11 cellular contexts compared by ENCODE assay signal in the genomic region with DNA sequence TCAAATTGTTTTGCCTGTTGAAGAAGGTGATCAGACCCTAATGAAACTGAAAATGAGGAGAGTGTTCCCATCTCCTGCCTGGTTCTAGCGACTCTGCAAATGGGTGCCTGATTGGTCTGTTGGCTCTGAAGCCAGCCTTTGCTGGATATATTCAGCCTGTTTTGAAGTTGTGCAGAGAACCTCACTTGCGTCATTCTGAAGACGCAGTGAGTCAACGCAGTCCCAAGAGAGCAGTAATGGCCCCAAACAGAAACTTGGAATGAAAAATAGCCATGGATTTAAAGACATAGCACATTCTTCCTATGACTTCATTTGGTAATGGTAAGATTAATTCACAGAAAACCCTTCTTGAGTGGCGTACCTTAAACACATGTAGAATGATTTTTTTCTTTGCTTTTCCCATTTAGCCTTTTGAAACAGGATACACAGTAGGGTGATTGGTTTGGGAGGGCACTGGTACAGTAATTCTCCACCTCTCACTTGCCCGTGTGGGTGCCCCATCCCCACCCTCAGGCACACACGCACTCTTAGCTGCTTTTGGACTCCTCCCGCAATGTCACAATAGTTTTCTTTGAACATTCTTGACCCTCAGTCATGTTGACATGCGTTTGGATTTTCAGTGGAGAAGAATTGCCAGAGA. TPM values are rescaled to one million over a fixed set of nuclear protein-coding genes. Genes with fewer than 3 reads are reported as not detected.
DNase-seq lines count a peak whose midpoint lies in the region; ATAC-seq, FAIRE-seq and TF ChIP-seq lines count a peak whose summit lies in the region.
"Had no signal": no experiment of that assay in that cellular context is flagged by ENCODE, and none has a peak within 500 bp of the region (broad histone marks: within the 10 kb centered on the region; RNA-seq: fewer than 3 reads in every experiment).

No MANE protein-coding gene starts in this region.

- H3K36me3 ChIP-seq in HAP-1 (replicated peaks) (no peaks in the 10 kb centered on the region), adrenal gland (replicated peaks in 1 of 2) (no peaks in the 10 kb centered on the region)

- H3K27ac ChIP-seq in adrenal gland (peak overlapping the region; percentile 33 to 86 (median 64)), right cardiac atrium (ENCODE audit: low read length) (peak overlapping the region; percentile 86)
- H3K27ac ChIP-seq: HL-60 had no signal

- no peak overlapping the region for H3K4me3 ChIP-seq in HAP-1
- peak overlapping the region in 1 of 4 donors; percentile 35 for H3K4me3 ChIP-seq in adrenal gland
- no peak overlapping the region for H3K4me3 ChIP-seq in right cardiac atrium (ENCODE audit: low read length)

- peak; percentile 16 to 35 for DNase-seq in HAP-1 (ENCODE audit: low spot score in 2 of 2)
- DNase-seq in adrenal gland = peak; percentile 46 to 85 (median 72)
- peak; percentile 73 to 83 (median 74) for DNase-seq in right cardiac atrium
- DNase-seq in stromal cell of bone marrow (ENCODE audit: low read depth) = peak; percentile 99
- no peak for DNase-seq in GM19239 (ENCODE audit: insufficient read length, low spot score)
- no peak for DNase-seq in GM19240 (ENCODE audit: insufficient read length, low spot score)
- no peak for DNase-seq in NCI-H2227 (lab: John Stamatoyannopoulos, UW; ENCODE audit: unreplicated experiment)
- DNase-seq in stimulated activated CD4-positive, alpha-beta T cell treated with anti-CD3 and anti-CD28 coated beads, Interleukin-12 subunit alpha, Interleukin-12 subunit beta, amount 100 ng/mL, for 4 hours = no peak

- H3K27me3 ChIP-seq in HAP-1 (ENCODE audit: low read depth) (no peaks in the 10 kb centered on the region), adrenal gland (no peaks in the 10 kb centered on the region), right cardiac atrium (ENCODE audit: control insufficient read depth, insufficient read depth) (no peaks in the 10 kb centered on the region)

- H3K4me1 ChIP-seq in HAP-1 (peaks cover 7% of the 10 kb centered on the region), adrenal gland (replicated peaks in 1 of 2) (peaks cover 6 to 39% of the 10 kb centered on the region in 2 donors), right cardiac atrium (ENCODE audit: control insufficient read depth, insufficient read depth, low read length) (peaks cover 9% of the 10 kb centered on the region)

- WGBS in adrenal gland, 4 donors = 40 to 55% (median 47%) methylated on average over 9 of the region's 9 CpGs
- WGBS in right cardiac atrium = 43% methylated on average over 9 of the region's 9 CpGs

- no peak for TF ChIP-seq CTCF in adrenal gland (IDR thresholded peaks at IDR 0.05)

- in situ Hi-C loops in HAP-1 (cut with MboI; ENCODE audit: low sequenced_read_pairs) = no loop called here

- no peak for FAIRE-seq in GM19239 (lab: Jason Lieb, UNC)
- FAIRE-seq: colon, GM18507 had no signal

- H3K9me3 ChIP-seq in HAP-1 = no peaks in the 10 kb centered on the region
- H3K9me3 ChIP-seq in adrenal gland (replicated peaks in 1 of 3) = no peaks in the 10 kb centered on the region
- H3K9me3 ChIP-seq in right cardiac atrium (ENCODE audit: control insufficient read depth, low read length) = no peaks in the 10 kb centered on the region

- intact Hi-C loops in adrenal gland (cut with DNase I) (no loop called here), right cardiac atrium (cut with DNase I) (loop anchor here in 1 of 4 donors (5.0 kb wide), 1 partner anchor 51 kb away; no protein-coding TSS in a partner anchor)

- ATAC-seq in right cardiac atrium = peak; percentile 93

- peak; percentile 39 to 68 for TF ChIP-seq POLR2A in adrenal gland (IDR thresholded peaks at IDR 0.05)

RNA-seq across cellular contexts. Expression of a gene that starts 54.1 kb away (rescaled TPM):
- total RNA-seq in adrenal gland (10 to 100 TPM; 32.2 to 83.2 (median 55.9) TPM), right cardiac atrium (10 to 100 TPM; 32.9 to 48.2 (median 41.9) TPM)
- polyA plus RNA-seq in adrenal gland (10 to 100 TPM; 30.0 to 52.1 (median 33.6) TPM), right cardiac atrium (21.7 TPM)

Comparison
In these comparisons a context has a peak if more than half of its experiments do, and no peak if none do; other contexts are left out.
1. DNase-seq: peak in HAP-1 (2 of 2), adrenal gland (7 of 7), right cardiac atrium (3 of 3) and stromal cell of bone marrow (single experiment); none in GM19239 (single experiment), GM19240 (single experiment), NCI-H2227 (single experiment) and stimulated activated CD4-positive, alpha-beta T cell treated with anti-CD3 and anti-CD28 coated beads, Interleukin-12 subunit alpha, Interleukin-12 subunit beta, amount 100 ng/mL, for 4 hours (single experiment).